Comparison of ENCODE assay signal across 8 cellular contexts in genomic region chr19:35266149-35266903, GRCh38. TPM values are rescaled to one million over a fixed set of nuclear protein-coding genes. Genes with fewer than 3 reads are reported as not detected.
DNase-seq lines count a peak whose midpoint lies in the region; ATAC-seq and TF ChIP-seq lines count a peak whose summit lies in the region.

No MANE protein-coding gene starts in this region.

- TF ChIP-seq CTCF in GM12865 (IDR thresholded peaks at IDR 0.05; ENCODE audit: insufficient read depth, low read depth, low read length, missing control alignments) (no peak), activated B cell treated with CpG ODN at 0.5 μM for 24 hours (IDR thresholded peaks at IDR 0.05) (no peak), foreskin fibroblast (IDR thresholded peaks at IDR 0.05; ENCODE audit: low read depth, low read length) (no peak)

- H3K27ac Mint-ChIP-seq in activated B cell treated with CpG ODN at 0.5 μM for 24 hours, result peak overlapping the region; percentile 74

- H3K4me3 ChIP-seq in GM12865 (ENCODE audit: low read depth, low read length), result peak overlapping the region; percentile 88
- H3K4me3 ChIP-seq in foreskin fibroblast (ENCODE audit: low read depth in 1 of 2, low read length in 2 of 2), result peak overlapping the region; percentile 78 to 96

- CTCF ChIA-PET in activated B cell treated with CpG ODN at 0.5 μM for 24 hours (lab: Charles Lee), result no interaction called here

- ATAC-seq in activated B cell treated with CpG ODN at 0.5 μM for 24 hours (ENCODE audit: low read depth), result no peak
- ATAC-seq in sciatic nerve, result no peak
- ATAC-seq in GM21737 (IDR thresholded peaks at IDR 0.05; ENCODE audit: unreplicated experiment), result no peak
- no peak for ATAC-seq in GM19328 (IDR thresholded peaks at IDR 0.05; ENCODE audit: unreplicated experiment)

- intact Hi-C loops in activated B cell treated with CpG ODN at 0.5 μM for 24 hours (cut with micrococcal nuclease) (loop anchor here (5.0 kb wide), 1 partner anchor 199 kb away; no protein-coding TSS in a partner anchor), sciatic nerve (cut with DNase I) (loop anchor here (5.0 kb wide), 2 partner anchors 124 to 1029 kb away; partner anchors contain the start of gene FXYD7)

- POLR2A ChIA-PET in activated B cell treated with CpG ODN at 0.5 μM for 24 hours (lab: Charles Lee), result interaction anchor here (0.5 to 4.7 kb wide), 13 partner anchors 10 to 142 kb away, joined by 3 to 61 read pairs (median 4); partner anchors contain the start of gene FFAR1

- peak overlapping the region; percentile 71 for H3K4me3 Mint-ChIP-seq in activated B cell treated with CpG ODN at 0.5 μM for 24 hours

- H3K4me1 Mint-ChIP-seq in activated B cell treated with CpG ODN at 0.5 μM for 24 hours, result peaks cover 48% of the 10 kb centered on the region

- DNase-seq in GM12865 (ENCODE audit: low read depth) (no peak), activated B cell treated with CpG ODN at 0.5 μM for 24 hours (peak; percentile 14), foreskin fibroblast (no peak), sciatic nerve (ENCODE audit: low spot score) (peak; percentile 63), DMS79 treated with DMSO at 0.1 percent for 48 hours (lab: John Stamatoyannopoulos, UW) (no peak), NCI-H2107 treated with DMSO at 0.1 percent for 48 hours (lab: John Stamatoyannopoulos, UW; ENCODE audit: unreplicated experiment) (no peak)

- no peaks in the 10 kb centered on the region for H3K9me3 Mint-ChIP-seq in activated B cell treated with CpG ODN at 0.5 μM for 24 hours

- peaks cover 30% of the 10 kb centered on the region for H3K36me3 Mint-ChIP-seq in activated B cell treated with CpG ODN at 0.5 μM for 24 hours (ENCODE audit: low read depth)

- no peaks in the 10 kb centered on the region for H3K27me3 Mint-ChIP-seq in activated B cell treated with CpG ODN at 0.5 μM for 24 hours

RNA-seq across cellular contexts. Expression of gene USF2, which starts 2.4 kb away (rescaled TPM):
- total RNA-seq in activated B cell treated with CpG ODN at 0.5 μM for 24 hours (233 and 236 TPM in 2 replicates), sciatic nerve (137 TPM)

RNA-seq across cellular contexts. Expression of gene HAMP, which starts 16.0 kb away (rescaled TPM):
- total RNA-seq in activated B cell treated with CpG ODN at 0.5 μM for 24 hours (1.3 and 2.2 TPM in 2 replicates), sciatic nerve (8.9 TPM)

RNA-seq across cellular contexts. Expression of gene LSR, which starts 17.5 kb away (rescaled TPM):
- total RNA-seq in activated B cell treated with CpG ODN at 0.5 μM for 24 hours (16.4 and 18.0 TPM in 2 replicates), sciatic nerve (9.3 TPM)

RNA-seq across cellular contexts. Expression of gene MAG, which starts 25.6 kb away (rescaled TPM):
- total RNA-seq in activated B cell treated with CpG ODN at 0.5 μM for 24 hours (0.22 and 0.31 TPM in 2 replicates), sciatic nerve (82.2 TPM)

RNA-seq across cellular contexts. Expression of gene FAM187B, which starts 37.8 kb away (rescaled TPM):
- total RNA-seq in activated B cell treated with CpG ODN at 0.5 μM for 24 hours, result not detected in 2 replicates
- total RNA-seq in sciatic nerve, result 0.31 TPM

Comparison
In these comparisons a context has a peak if more than half of its experiments do, and no peak if none do; other contexts are left out.
1. DNase-seq: peak in activated B cell treated with CpG ODN at 0.5 μM for 24 hours (single experiment) and sciatic nerve (single experiment); none in GM12865 (single experiment), foreskin fibroblast (0 of 2), DMS79 treated with DMSO at 0.1 percent for 48 hours (single experiment) and NCI-H2107 treated with DMSO at 0.1 percent for 48 hours (single experiment).